Comparison of ENCODE assay signal across 8 cellular contexts in genomic region chr4:128220286-128221235, GRCh38.
DNase-seq lines count a peak whose midpoint lies in the region; ATAC-seq and TF ChIP-seq lines count a peak whose summit lies in the region.

No MANE protein-coding gene starts in this region.

- DNase-seq in Caki2 (ENCODE audit: low read depth) (peak; percentile 18), Kasumi-1 (lab: John Stamatoyannopoulos, UW) (peak; percentile 85 to 89), astrocyte of the cerebellum (ENCODE audit: low read depth) (peak; percentile 55), lung microvascular endothelial cell (ENCODE audit: low read depth in 2 of 2) (peak; percentile 72 to 80), putamen (ENCODE audit: low spot score) (no peak), NCI-H2227 treated with DMSO at 0.1 percent for 48 hours (lab: John Stamatoyannopoulos, UW) (no peak)

- no peak for TF ChIP-seq CTCF in astrocyte of the cerebellum (IDR thresholded peaks at IDR 0.05; ENCODE audit: low read depth, low read length, missing control alignments)

- no peak overlapping the region for H3K4me3 ChIP-seq in astrocyte of the cerebellum (ENCODE audit: low read depth, low read length)

- in situ Hi-C loops in Caki2 (cut with HindIII; ENCODE audit: low pct_unique_long_range_greater_than_20kb, low sequenced_read_pairs) (no loop called here), astrocyte of the cerebellum (cut with HindIII; ENCODE audit: low sequenced_read_pairs) (no loop called here)

- ATAC-seq in GM19395 (IDR thresholded peaks at IDR 0.05; ENCODE audit: unreplicated experiment), result peak; percentile 80
- no peak for ATAC-seq in HG02588 (IDR thresholded peaks at IDR 0.05; ENCODE audit: unreplicated experiment)

Comparison
In these comparisons a context has a peak if more than half of its experiments do, and no peak if none do; other contexts are left out.
1. DNase-seq: peak in Caki2 (single experiment), Kasumi-1 (2 of 2), astrocyte of the cerebellum (single experiment) and lung microvascular endothelial cell (2 of 2); none in putamen (single experiment) and NCI-H2227 treated with DMSO at 0.1 percent for 48 hours (single experiment).